9 cellular contexts compared by ENCODE assay signal in the genomic region with DNA sequence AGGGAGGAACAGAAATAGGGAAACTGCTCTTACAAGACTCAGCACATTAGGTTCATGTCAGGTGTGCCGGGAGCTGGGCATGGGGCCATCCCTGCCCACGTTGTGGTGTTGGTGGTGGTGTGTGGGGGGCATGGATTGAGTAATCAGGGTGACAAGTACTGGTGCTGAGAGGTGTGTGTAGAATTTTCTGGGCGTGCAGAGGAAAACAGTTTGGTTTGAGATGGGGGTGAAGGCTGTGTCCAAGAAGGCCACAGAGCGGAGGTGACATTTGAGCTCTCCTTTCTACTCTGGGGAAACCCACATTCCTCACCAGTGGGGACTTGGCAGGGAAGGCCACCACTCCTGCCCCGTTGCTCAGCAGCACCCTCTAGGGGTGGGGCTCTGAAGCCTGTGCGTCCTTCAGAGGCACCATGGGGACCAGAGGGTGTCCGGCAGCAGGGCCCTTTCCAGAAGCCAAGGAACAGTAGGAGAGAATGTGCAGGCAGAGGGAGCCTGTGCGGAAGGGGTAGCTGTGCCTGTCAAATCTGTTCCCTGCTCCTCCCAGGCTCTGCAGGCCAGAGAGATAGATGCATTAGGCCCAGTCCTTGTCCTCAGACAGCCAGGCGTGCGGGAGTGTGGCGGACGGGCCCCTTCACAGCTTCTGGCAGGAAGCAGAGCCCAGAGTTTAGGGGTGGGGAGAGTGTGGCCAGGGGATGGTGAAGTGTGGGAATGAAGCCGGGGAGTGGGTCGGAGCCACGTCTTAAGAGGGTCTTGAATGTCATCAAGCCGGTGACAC. TPM values are rescaled to one million over a fixed set of nuclear protein-coding genes. Genes with fewer than 3 reads are reported as not detected.
DNase-seq lines count a peak whose midpoint lies in the region; TF ChIP-seq lines count a peak whose summit lies in the region.
"Had no signal": no experiment of that assay in that cellular context is flagged by ENCODE, and none has a peak within 500 bp of the region (broad histone marks: within the 10 kb centered on the region; RNA-seq: fewer than 3 reads in every experiment).

No MANE protein-coding gene starts in this region.

- intact Hi-C loops in ovary (cut with DNase I) (loop anchor here in 1 of 4 donors (5.0 kb wide), 1 partner anchor 38 kb away; no protein-coding TSS in a partner anchor), head of caudate nucleus (cut with DNase I) (no loop called here)

- TF ChIP-seq POLR2A in erythroblast (IDR thresholded peaks at IDR 0.05; ENCODE audit: low read length) (no peak), ovary (IDR thresholded peaks at IDR 0.05) (no peak)

- TF ChIP-seq CTCF in GM12865 (IDR thresholded peaks at IDR 0.05; ENCODE audit: insufficient read depth, low read depth, low read length, missing control alignments), result peak; percentile 56
- peak; percentile 51 for TF ChIP-seq CTCF in RWPE1 (conservative IDR thresholded peaks at IDR 0.05; ENCODE audit: low read depth)
- no peak for TF ChIP-seq CTCF in ovary (IDR thresholded peaks at IDR 0.05)

- POLR2A ChIA-PET in RWPE1 (lab: Yijun Ruan, JAX; ENCODE audit: low non-redundant PET), result interaction anchor here (0.5 kb wide), 1 partner anchor 225 kb away, joined by 5 read pairs; no protein-coding TSS in a partner anchor

- DNase-seq in GM12865 (ENCODE audit: low read depth) (peak; percentile 59), RWPE1 (ENCODE audit: low spot score) (no peak), erythroblast (lab: John Stamatoyannopoulos, UW) (peak; percentile 54 to 71), ovary (no peak), head of caudate nucleus (no peak), cerebellar cortex (ENCODE audit: low spot score) (no peak), germinal center (ENCODE audit: low spot score) (no peak)
- peak; percentile 18 for DNase-seq in stimulated activated CD4-positive, alpha-beta T cell treated with anti-CD3 and anti-CD28 coated beads, Interleukin-4, amount 100 ng/mL, for 1 hour
- DNase-seq: NCI-H1092 had no signal

- no peaks in the 10 kb centered on the region for H3K9me3 ChIP-seq in ovary

- H3K4me3 ChIP-seq in GM12865 (ENCODE audit: low read depth, low read length) (no peak overlapping the region), ovary (no peak overlapping the region)

- H3K27ac ChIP-seq in RWPE1 (peak overlapping the region; percentile 40), ovary (no peak overlapping the region)

- no peak for TF ChIP-seq EP300 in ovary (IDR thresholded peaks at IDR 0.05)

- H3K27me3 ChIP-seq in ovary, result no peaks in the 10 kb centered on the region

- peaks cover 6% of the 10 kb centered on the region for H3K4me1 ChIP-seq in ovary (ENCODE audit: insufficient read depth)

- WGBS in ovary, 3 donors, result 82 to 87% (median 84%) methylated on average over 16 of the region's 16 CpGs

- CTCF ChIA-PET in RWPE1 (lab: Yijun Ruan, JAX), result interaction anchor here (0.5 to 1.7 kb wide), 9 partner anchors 30 to 1758 kb away, joined by 3 to 11 read pairs (median 4); no protein-coding TSS in a partner anchor

- no peaks in the 10 kb centered on the region for H3K36me3 ChIP-seq in ovary

RNA-seq across cellular contexts. Expression of gene GSE1, which starts 48.7 kb away (rescaled TPM):
- 100 to 1,000 TPM in 4 of 7 donors, 10 to 100 TPM in 3; 37.4 to 212 (median 130) TPM for total RNA-seq in ovary
- 10 to 100 TPM; 32.9 to 36.1 TPM for polyA plus RNA-seq in ovary

Comparison
In these comparisons a context has a peak if more than half of its experiments do, and no peak if none do; other contexts are left out.
1. DNase-seq: peak in GM12865 (single experiment), erythroblast (2 of 2) and stimulated activated CD4-positive, alpha-beta T cell treated with anti-CD3 and anti-CD28 coated beads, Interleukin-4, amount 100 ng/mL, for 1 hour (single experiment); none in RWPE1 (single experiment), ovary (0 of 5), head of caudate nucleus (0 of 42), cerebellar cortex (single experiment) and germinal center (single experiment).
2. CTCF ChIP-seq: peak in GM12865 (single experiment) and RWPE1 (single experiment); none in ovary (0 of 3).